Comparison of ENCODE assay signal across 25 cellular contexts in the genomic region with DNA sequence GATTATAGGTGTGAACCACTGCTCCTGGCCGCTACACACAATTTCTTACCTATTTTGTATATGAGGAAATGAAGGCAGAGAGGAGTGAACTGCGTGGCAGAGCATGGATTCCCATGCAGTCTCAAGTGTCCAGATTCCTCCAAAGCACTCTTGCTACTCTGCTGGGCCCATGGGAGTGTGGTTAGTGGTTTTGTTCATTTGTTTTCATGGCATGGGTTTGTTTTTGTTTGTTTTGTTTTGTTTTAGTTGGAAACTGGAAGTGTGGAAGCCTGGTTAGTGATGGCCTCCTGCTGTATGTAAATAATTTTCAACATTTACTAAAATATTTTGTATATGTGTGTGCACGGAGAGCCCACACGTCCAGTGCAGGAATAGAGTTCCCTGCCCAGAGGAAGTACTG.
"Had no signal": no experiment of that assay in that cellular context is flagged by ENCODE, and none has a peak within 500 bp of the region (broad histone marks: within the 10 kb centered on the region; RNA-seq: fewer than 3 reads in every experiment).

No MANE protein-coding gene starts in this region.

- H3K27me3 ChIP-seq: esophagus muscularis mucosa, gastrocnemius medialis, neutrophil, right lobe of liver, suprapubic skin had no signal

- H3K36me3 ChIP-seq: esophagus muscularis mucosa, gastrocnemius medialis, lower lobe of right lung, neutrophil, right lobe of liver, suprapubic skin had no signal

- H3K4me3 ChIP-seq: coronary artery, esophagus muscularis mucosa, gastrocnemius medialis, lower lobe of right lung, right lobe of liver, suprapubic skin had no signal

- H3K36me3 Mint-ChIP-seq: naive B cell; natural killer cell treated with Interleukin-12 subunit alpha and Interleukin-12 subunit beta and Interleukin-15 and Interleukin-18, amount 100 ng/mL, for 72 hours; type B pancreatic cell had no signal

- H3K4me1 ChIP-seq: gastrocnemius medialis, lower lobe of right lung, parathyroid adenoma, right lobe of liver had no signal

- H3K4me3 Mint-ChIP-seq: naive B cell; natural killer cell treated with Interleukin-12 subunit alpha and Interleukin-12 subunit beta and Interleukin-15 and Interleukin-18, amount 100 ng/mL, for 72 hours; neural crest cell; stimulated activated naive CD8-positive, alpha-beta T cell treated with anti-CD3 and anti-CD28 coated beads, Interleukin-15, amount 100 ng/mL, for 72 hours; type B pancreatic cell had no signal

- H3K9me3 ChIP-seq: esophagus muscularis mucosa, gastrocnemius medialis, lower lobe of right lung, neutrophil, right lobe of liver, suprapubic skin had no signal

- H3K9me3 Mint-ChIP-seq: natural killer cell treated with Interleukin-12 subunit alpha and Interleukin-12 subunit beta and Interleukin-15 and Interleukin-18, amount 100 ng/mL, for 72 hours; stimulated activated naive CD8-positive, alpha-beta T cell treated with anti-CD3 and anti-CD28 coated beads, Interleukin-15, amount 100 ng/mL, for 72 hours; type B pancreatic cell had no signal

- ATAC-seq: gastrocnemius medialis; left ventricle myocardium superior; lower lobe of right lung; natural killer cell treated with Interleukin-12 subunit alpha and Interleukin-12 subunit beta and Interleukin-15 and Interleukin-18, amount 100 ng/mL, for 72 hours; right lobe of liver; stimulated activated naive CD8-positive, alpha-beta T cell treated with anti-CD3 and anti-CD28 coated beads, Interleukin-15, amount 100 ng/mL, for 72 hours had no signal

- H3K27ac Mint-ChIP-seq: naive B cell; natural killer cell treated with Interleukin-12 subunit alpha and Interleukin-12 subunit beta and Interleukin-15 and Interleukin-18, amount 100 ng/mL, for 72 hours; progenitor cell of endocrine pancreas; stimulated activated naive CD8-positive, alpha-beta T cell treated with anti-CD3 and anti-CD28 coated beads, Interleukin-15, amount 100 ng/mL, for 72 hours; type B pancreatic cell had no signal

- H3K27ac ChIP-seq: coronary artery, esophagus muscularis mucosa, gastrocnemius medialis, lower lobe of right lung, neutrophil, parathyroid adenoma, right lobe of liver, suprapubic skin had no signal

- H3K4me1 Mint-ChIP-seq: naive B cell had no signal

- DNase-seq: dermis blood vessel endothelial cell; effector memory CD4-positive, alpha-beta T cell; foreskin fibroblast; gastrocnemius medialis; head of caudate nucleus; left ventricle myocardium superior; lower lobe of right lung; naive B cell; right lobe of liver; small intestine; stimulated activated CD4-positive, alpha-beta T cell treated with anti-CD3 and anti-CD28 coated beads, Interleukin-12 subunit alpha, Interleukin-12 subunit beta, amount 100 ng/mL, for 4 hours; stimulated activated CD4-positive, alpha-beta T cell treated with anti-CD3 and anti-CD28 coated beads, Interleukin-1b, Interleukin-23, amount 100 ng/mL, for 48 hours; stimulated activated CD4-positive, alpha-beta T cell treated with anti-CD3 and anti-CD28 coated beads, Interleukin-4, amount 100 ng/mL, for 1 hour; stimulated activated CD8-positive, alpha-beta memory T cell treated with anti-CD3 and anti-CD28 coated beads, Interleukin-4, amount 100 ng/mL, for 48 hours; stimulated activated naive CD4-positive, alpha-beta T cell; stimulated activated naive CD8-positive, alpha-beta T cell treated with anti-CD3 and anti-CD28 coated beads, Interleukin-15, amount 100 ng/mL, for 72 hours had no signal

- H3K27me3 Mint-ChIP-seq: naive B cell had no signal
